ENCODE assay signal across 9 cellular contexts in genomic region chr12:54017027-54017788, GRCh38. TPM values are rescaled to one million over a fixed set of nuclear protein-coding genes. Genes with fewer than 3 reads are reported as not detected.
A peak's percentile ranks its signal among the peaks of the same experiment; 100 is the strongest.
DNase-seq lines count a peak whose midpoint lies in the region; ATAC-seq, FAIRE-seq and TF ChIP-seq lines count a peak whose summit lies in the region.
"Had no signal": no experiment of that assay in that cellular context is flagged by ENCODE, and none has a peak within 500 bp of the region (broad histone marks: within the 10 kb centered on the region; RNA-seq: fewer than 3 reads in every experiment).

No MANE protein-coding gene starts in this region.

- peaks cover 56% of the 10 kb centered on the region for H3K4me1 ChIP-seq in A549
- H3K4me1 ChIP-seq in mononuclear cell (ENCODE audit: insufficient read depth, low read length): peaks cover 16% of the 10 kb centered on the region

- ATAC-seq in A549: peak; percentile 66 to 73
- peak; percentile 28 for ATAC-seq in GM18499 (IDR thresholded peaks at IDR 0.05; ENCODE audit: insufficient read depth, unreplicated experiment)
- ATAC-seq in HG03039 (IDR thresholded peaks at IDR 0.05; ENCODE audit: unreplicated experiment): peak; percentile 11

- TF ChIP-seq CTCF in A549 (IDR thresholded peaks at IDR 0.05) (no peak), bronchial epithelial cell (IDR thresholded peaks at IDR 0.05; ENCODE audit: insufficient read depth, low read length, severe bottlenecking) (no peak)

- peak overlapping the region; percentile 96 for H3K4me2 ChIP-seq in A549

- no peak for TF ChIP-seq RAD21 in A549 (conservative IDR thresholded peaks at IDR 0.05 in 1 of 2, IDR thresholded peaks at IDR 0.05 in 1 of 2)

- no peak for TF ChIP-seq EP300 in A549 (IDR thresholded peaks at IDR 0.05)

- TF ChIP-seq POLR2A in A549 (IDR thresholded peaks at IDR 0.05; ENCODE audit: low read length): 0 out of 2 replicates have a peak, but pooled peaks have one; percentile 17
- no peak for TF ChIP-seq POLR2A in erythroblast (IDR thresholded peaks at IDR 0.05; ENCODE audit: low read length)

- peak overlapping the region; percentile 61 for H3K4me3 ChIP-seq in A549
- H3K4me3 ChIP-seq in bronchial epithelial cell (ENCODE audit: low read depth, low read length): peak overlapping the region; percentile 3
- peak overlapping the region; percentile 15 for H3K4me3 ChIP-seq in mononuclear cell (ENCODE audit: low read length)

- no peaks in the 10 kb centered on the region for H3K36me3 ChIP-seq in bronchial epithelial cell (ENCODE audit: control insufficient read depth, insufficient read depth, low read length)

- H3K27me3 ChIP-seq in bronchial epithelial cell (ENCODE audit: control insufficient read depth, insufficient read depth, low read length) (peaks cover 59% of the 10 kb centered on the region), mononuclear cell (ENCODE audit: insufficient read depth, low read length) (peaks cover 93% of the 10 kb centered on the region)

- FAIRE-seq in A549 (lab: Jason Lieb, UNC) (no peak), bronchial epithelial cell (lab: Jason Lieb, UNC) (no peak)

- peak; percentile 80 to 83 for DNase-seq in A549 (ENCODE audit: low read depth in 1 of 2, low spot score in 1 of 2)
- peak; percentile 94 for DNase-seq in NCI-H510A treated with DMSO at 0.1 percent for 48 hours (lab: John Stamatoyannopoulos, UW)
- no peak for DNase-seq in bronchial epithelial cell (ENCODE audit: low read depth)
- no peak for DNase-seq in mucosa of gallbladder (ENCODE audit: low spot score)
- DNase-seq in erythroblast (lab: John Stamatoyannopoulos, UW): no peak

- POLR2A ChIA-PET in A549 (lab: Yijun Ruan, JAX): interaction anchor here (0.6 to 2.5 kb wide), 23 partner anchors 9 to 263 kb away, joined by 3 to 40 read pairs (median 5); partner anchors contain the start of genes CBX5, HNRNPA1, HOXC4 and HOXC5

- H3K9me3 ChIP-seq in A549 (no peaks in the 10 kb centered on the region), mononuclear cell (ENCODE audit: low read depth, low read length) (no peaks in the 10 kb centered on the region)

- CTCF ChIA-PET in A549 (lab: Yijun Ruan, JAX): interaction anchor here (0.7 to 28.7 kb wide), 16 partner anchors 9 to 343 kb away, joined by 3 to 1074 read pairs (median 5); partner anchors contain the start of genes HOXC5, HOXC8, HOXC9 and SMUG1

- WGBS in A549 (ENCODE audit: missing lambda C conversion rate): 1% methylated on average over 24 of the region's 24 CpGs

- peak overlapping the region; percentile 96 to 99 for H3K27ac ChIP-seq in A549

TF ChIP-seq in A549, 52 proteins besides CTCF, POLR2A, EP300 and RAD21:
- TF ChIP-seq FOXS1 (CRISPR knock-in tag; IDR thresholded peaks at IDR 0.05): no peak

RNA-seq across cellular contexts. Expression of gene HOXC8, which starts 8.4 kb away (rescaled TPM):
- polyA plus RNA-seq in A549 (2011; rRNA removed) (4.1 and 5.4 TPM in 2 replicates), A549 (2017; fragmentation: RNase III; extraction: RNeasy Plus Mini Kit Qiagen cat#74134 plus additional on column Dnase treatment) (5.3 to 5.7 TPM (median 5.4 TPM) in 3 replicates)
- 4.1 and 5.5 TPM in 2 replicates for polyA plus RNA-seq in A549 (2012; cell fraction: cytosol; rRNA removed)
- 2.0 and 2.4 TPM in 2 replicates for polyA plus RNA-seq in A549 (2012; cell fraction: nucleus; rRNA removed)
- 1.8 and 2.3 TPM in 2 replicates for polyA minus RNA-seq in A549 (2011; rRNA and poly(A)+ RNA removed)
- total RNA-seq in bronchial epithelial cell (not detected in 2 replicates), mononuclear cell (not detected), mucosa of gallbladder (not detected)
- total RNA-seq: pulmonary artery endothelial cell had no signal

RNA-seq across cellular contexts. Expression of gene HOXC6, which starts 11.0 kb away (rescaled TPM):
- polyA plus RNA-seq in A549 (2011; rRNA removed) (3.9 and 5.2 TPM in 2 replicates), A549 (2017; fragmentation: RNase III; extraction: RNeasy Plus Mini Kit Qiagen cat#74134 plus additional on column Dnase treatment) (5.0 to 6.0 TPM (median 5.5 TPM) in 3 replicates)
- 5.2 and 6.2 TPM in 2 replicates for polyA plus RNA-seq in A549 (2012; cell fraction: cytosol; rRNA removed)
- 9.9 and 11.6 TPM in 2 replicates for polyA plus RNA-seq in A549 (2012; cell fraction: nucleus; rRNA removed)
- polyA minus RNA-seq in A549 (2011; rRNA and poly(A)+ RNA removed): 3.9 and 4.7 TPM in 2 replicates
- total RNA-seq in bronchial epithelial cell (not detected in 2 replicates), mononuclear cell (not detected), mucosa of gallbladder (0.26 TPM)
- total RNA-seq: pulmonary artery endothelial cell had no signal

RNA-seq across cellular contexts. Expression of gene HOXC5, which starts 15.6 kb away (rescaled TPM):
- polyA plus RNA-seq in A549 (2011; rRNA removed) (0.41 and 0.49 TPM in 2 replicates), A549 (2017; fragmentation: RNase III; extraction: RNeasy Plus Mini Kit Qiagen cat#74134 plus additional on column Dnase treatment) (0.64 to 1.1 TPM (median 0.98 TPM) in 3 replicates)
- 0.83 and 1.1 TPM in 2 replicates for polyA plus RNA-seq in A549 (2012; cell fraction: cytosol; rRNA removed)
- polyA plus RNA-seq in A549 (2012; cell fraction: nucleus; rRNA removed): 1.2 and 1.8 TPM in 2 replicates
- 0.29 TPM in 1 of 2 replicates, not detected in the other for polyA minus RNA-seq in A549 (2011; rRNA and poly(A)+ RNA removed)
- total RNA-seq in bronchial epithelial cell (not detected in 2 replicates), mononuclear cell (not detected), mucosa of gallbladder (not detected)
- total RNA-seq: pulmonary artery endothelial cell had no signal

RNA-seq across cellular contexts. Expression of gene HOXC9, which starts 17.2 kb away (rescaled TPM):
- polyA plus RNA-seq in A549 (2011; rRNA removed): 2.3 and 5.2 TPM in 2 replicates
- 5.7 and 8.3 TPM in 2 replicates for polyA plus RNA-seq in A549 (2012; cell fraction: cytosol; rRNA removed)
- 5.1 and 6.8 TPM in 2 replicates for polyA plus RNA-seq in A549 (2012; cell fraction: nucleus; rRNA removed)
- polyA plus RNA-seq in A549 (2017; fragmentation: RNase III; extraction: RNeasy Plus Mini Kit Qiagen cat#74134 plus additional on column Dnase treatment): 5.7 to 6.6 TPM (median 6.2 TPM) in 3 replicates
- polyA minus RNA-seq in A549 (2011; rRNA and poly(A)+ RNA removed): 0.29 and 0.88 TPM in 2 replicates
- total RNA-seq in bronchial epithelial cell: not detected in 2 replicates
- not detected for total RNA-seq in mononuclear cell
- not detected for total RNA-seq in mucosa of gallbladder
- total RNA-seq: pulmonary artery endothelial cell had no signal

RNA-seq across cellular contexts. Expression of gene HOXC10, which starts 32.3 kb away (rescaled TPM):
- polyA plus RNA-seq in A549 (2011; rRNA removed): 2.5 and 2.9 TPM in 2 replicates
- polyA plus RNA-seq in A549 (2012; cell fraction: cytosol; rRNA removed): 2.3 and 2.4 TPM in 2 replicates
- 1.7 and 2.0 TPM in 2 replicates for polyA plus RNA-seq in A549 (2012; cell fraction: nucleus; rRNA removed)
- 2.1 to 4.3 TPM (median 3.2 TPM) in 3 replicates for polyA plus RNA-seq in A549 (2017; fragmentation: RNase III; extraction: RNeasy Plus Mini Kit Qiagen cat#74134 plus additional on column Dnase treatment)
- polyA minus RNA-seq in A549 (2011; rRNA and poly(A)+ RNA removed): 0.54 and 1.4 TPM in 2 replicates
- not detected in 2 replicates for total RNA-seq in bronchial epithelial cell
- not detected for total RNA-seq in mononuclear cell
- total RNA-seq in mucosa of gallbladder: not detected
- total RNA-seq: pulmonary artery endothelial cell had no signal

Comparison
In these comparisons a context has a peak if more than half of its experiments do, and no peak if none do; other contexts are left out.
1. ATAC-seq: peak in every context shown above with its lines; median percentile 70 in A549; 28 in GM18499; 11 in HG03039.
2. DNase-seq: peak in A549 (2 of 2) and NCI-H510A treated with DMSO at 0.1 percent for 48 hours (single experiment); none in bronchial epithelial cell (single experiment), mucosa of gallbladder (single experiment) and erythroblast (0 of 2).
3. H3K4me3 ChIP-seq: peak in every context shown above with its lines; median percentile 61 in A549; 15 in mononuclear cell; 3 in bronchial epithelial cell.